8 cellular contexts compared by ENCODE assay signal in the genomic region with DNA sequence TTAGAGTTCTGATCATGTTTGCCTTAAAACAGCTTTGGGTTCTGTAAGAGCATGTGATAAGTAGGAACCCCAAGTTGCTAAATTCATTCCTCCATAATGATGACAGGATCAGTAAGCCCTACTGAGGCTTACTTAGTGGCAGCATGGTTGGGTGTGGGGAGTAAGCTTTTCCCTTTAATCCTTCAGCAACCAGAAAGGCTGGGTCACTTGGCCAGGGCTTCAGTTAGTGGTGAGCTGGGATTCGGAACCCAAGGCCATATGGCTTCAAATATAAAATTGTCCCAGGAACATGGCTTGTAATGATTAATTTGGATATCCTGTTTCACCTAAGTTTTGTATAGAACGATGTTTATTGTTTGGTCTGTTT. TPM values are rescaled to one million over a fixed set of nuclear protein-coding genes. Genes with fewer than 3 reads are reported as not detected.
DNase-seq lines count a peak whose midpoint lies in the region; ATAC-seq and TF ChIP-seq lines count a peak whose summit lies in the region.

No MANE protein-coding gene starts in this region.

- CTCF ChIA-PET in RWPE1 (lab: Yijun Ruan, JAX), result interaction anchor here (0.6 kb wide), 1 partner anchor 481 kb away, joined by 3 read pairs; no protein-coding TSS in a partner anchor

- peak overlapping the region; percentile 100 for H3K27ac Mint-ChIP-seq in activated T-cell treated with anti-CD3 and anti-CD28 coated beads, Interleukin-2, amount 50 U/mL, for 24 hours
- H3K27ac Mint-ChIP-seq in nephron progenitor cell, result no peak overlapping the region

- no peaks in the 10 kb centered on the region for H3K27me3 Mint-ChIP-seq in activated T-cell treated with anti-CD3 and anti-CD28 coated beads, Interleukin-2, amount 50 U/mL, for 24 hours
- peaks cover 38% of the 10 kb centered on the region for H3K27me3 Mint-ChIP-seq in nephron progenitor cell (ENCODE audit: low read depth, poor library complexity)

- peak; percentile 16 for ATAC-seq in HG02870 (IDR thresholded peaks at IDR 0.05; ENCODE audit: unreplicated experiment)

- 52 to 58% methylated on average over 2 of the region's 2 CpGs for WGBS in esophagus, 2 donors

- H3K4me1 ChIP-seq in esophagus (ENCODE audit: control insufficient read depth in 2 of 2, insufficient read depth in 2 of 2, low read length in 1 of 2), result no peaks in the 10 kb centered on the region

- H3K4me3 ChIP-seq in esophagus (ENCODE audit: low read depth in 1 of 2, low read length in 2 of 2), result peak overlapping the region; percentile 86 to 97

- H3K36me3 Mint-ChIP-seq in activated T-cell treated with anti-CD3 and anti-CD28 coated beads, Interleukin-2, amount 50 U/mL, for 24 hours (ENCODE audit: low read depth), result peaks cover 39% of the 10 kb centered on the region
- H3K36me3 Mint-ChIP-seq in nephron progenitor cell (ENCODE audit: low read depth), result peaks cover 26% of the 10 kb centered on the region

- DNase-seq in activated T-cell treated with anti-CD3 and anti-CD28 coated beads, Interleukin-2, amount 50 U/mL, for 24 hours, result no peak
- no peak for DNase-seq in activated T-cell treated with anti-CD3 and anti-CD28 coated beads, Interleukin-2, amount 50 U/mL, for 1 hour
- DNase-seq in RWPE1 (ENCODE audit: low spot score) (peak; percentile 16), nephron progenitor cell (no peak), RPMI8226 (no peak), activated gamma-delta T cell treated with Interleukin-2 at 50 U/mL for 16 hours (no peak)

- peak overlapping the region; percentile 100 for H3K4me3 Mint-ChIP-seq in activated T-cell treated with anti-CD3 and anti-CD28 coated beads, Interleukin-2, amount 50 U/mL, for 24 hours
- H3K4me3 Mint-ChIP-seq in nephron progenitor cell, result peak overlapping the region; percentile 100

- no peaks in the 10 kb centered on the region for H3K27me3 ChIP-seq in esophagus (ENCODE audit: control insufficient read depth in 1 of 2, insufficient read depth in 2 of 2, low read length in 2 of 2)

- peak overlapping the region; percentile 81 for H3K27ac ChIP-seq in RWPE1
- H3K27ac ChIP-seq in esophagus (ENCODE audit: low read depth in 2 of 2, low read length in 1 of 2), result peak overlapping the region; percentile 82 to 95

- H3K9me3 Mint-ChIP-seq in activated T-cell treated with anti-CD3 and anti-CD28 coated beads, Interleukin-2, amount 50 U/mL, for 24 hours, result peaks cover 2% of the 10 kb centered on the region
- peaks cover 46% of the 10 kb centered on the region for H3K9me3 Mint-ChIP-seq in nephron progenitor cell

- POLR2A ChIA-PET in RWPE1 (lab: Yijun Ruan, JAX; ENCODE audit: low non-redundant PET), result no interaction called here

- TF ChIP-seq CTCF in RWPE1 (conservative IDR thresholded peaks at IDR 0.05; ENCODE audit: low read depth) (no peak), nephron progenitor cell (IDR thresholded peaks at IDR 0.05) (no peak)

- H3K36me3 ChIP-seq in esophagus (ENCODE audit: control insufficient read depth in 2 of 2, insufficient read depth in 2 of 2, low read length in 1 of 2), result no peaks in the 10 kb centered on the region

- no peaks in the 10 kb centered on the region for H3K9me3 ChIP-seq in esophagus (ENCODE audit: control insufficient read depth in 2 of 2, insufficient read depth in 1 of 2, low read depth in 1 of 2, low read length in 1 of 2)

- peaks cover 21% of the 10 kb centered on the region for H3K4me1 Mint-ChIP-seq in activated T-cell treated with anti-CD3 and anti-CD28 coated beads, Interleukin-2, amount 50 U/mL, for 24 hours (ENCODE audit: low read depth)
- H3K4me1 Mint-ChIP-seq in nephron progenitor cell, result no peaks in the 10 kb centered on the region

RNA-seq across cellular contexts. Expression of gene GINS3, which starts 0.8 kb away (rescaled TPM):
- polyA plus RNA-seq in esophagus, result 1 to 10 TPM; 8.6 to 9.3 TPM
